1 cellular context compared by ENCODE assay signal in genomic region chr5:34692781-34693180, GRCh38.
TF ChIP-seq lines count a peak whose summit lies in the region.

No MANE protein-coding gene starts in this region.

TF ChIP-seq in SK-N-SH treated with all-trans-retinoic acid at 6 μM for 48 hours, 23 proteins besides CTCF, POLR2A, EP300 and RAD21 (continued from another document):
- TF ChIP-seq TCF4 (CRISPR knock-in tag; IDR thresholded peaks at IDR 0.05; ENCODE audit: borderline replicate concordance) (no peak), ZC3H10 (CRISPR knock-in tag; IDR thresholded peaks at IDR 0.05) (no peak), TSHZ2 (CRISPR knock-in tag; IDR thresholded peaks at IDR 0.05) (no peak), RARB (CRISPR knock-in tag; IDR thresholded peaks at IDR 0.05) (no peak), CSDC2 (CRISPR knock-in tag; IDR thresholded peaks at IDR 0.05) (no peak), ZNF565 (CRISPR knock-in tag; conservative IDR thresholded peaks at IDR 0.05; ENCODE audit: low read depth) (no peak), ZFP30 (CRISPR knock-in tag; IDR thresholded peaks at IDR 0.05) (no peak), ZFP3 (CRISPR knock-in tag; IDR thresholded peaks at IDR 0.05) (no peak)
